ENCODE assay signal across 24 cellular contexts in genomic region chr5:170836226-170836625, GRCh38. TPM values are rescaled to one million over a fixed set of nuclear protein-coding genes. Genes with fewer than 3 reads are reported as not detected.
"Had no signal": no experiment of that assay in that cellular context is flagged by ENCODE, and none has a peak within 500 bp of the region (broad histone marks: within the 10 kb centered on the region; RNA-seq: fewer than 3 reads in every experiment).

No MANE protein-coding gene starts in this region.

- ATAC-seq: mucosa of descending colon; naive thymus-derived CD4-positive, alpha-beta T cell; natural killer cell treated with Interleukin-12 subunit alpha and Interleukin-12 subunit beta and Interleukin-15 and Interleukin-18, amount 100 ng/mL, for 72 hours; right lobe of liver; stimulated activated memory B cell treated with anti-CD40 and anti-IgM and Interleukin-4, amounts not matched to agents 10 μg/mL and 1 μg/mL and 100 μg/mL, for 72 hours; stimulated activated naive CD8-positive, alpha-beta T cell treated with anti-CD3 and anti-CD28 coated beads, Interleukin-15, amount 100 ng/mL, for 72 hours had no signal

- H3K4me2 ChIP-seq: smooth muscle cell had no signal

- DNase-seq: islet precursor cell; left ventricle myocardium inferior; midbrain; mucosa of descending colon; naive thymus-derived CD4-positive, alpha-beta T cell; ovary; right lobe of liver; stimulated activated CD4-positive, alpha-beta T cell treated with anti-CD3 and anti-CD28 coated beads, Interleukin-1b, Interleukin-23, amount 100 ng/mL, for 48 hours; stimulated activated CD4-positive, alpha-beta T cell treated with anti-CD3 and anti-CD28 coated beads, Interleukin-2, amount 100 ng/mL, for 48 hours; stimulated activated CD4-positive, alpha-beta T cell treated with anti-CD3 and anti-CD28 coated beads, Interleukin-4, amount 100 ng/mL, for 4 hours; stimulated activated CD8-positive, alpha-beta memory T cell treated with anti-CD3 and anti-CD28 coated beads, Interleukin-4, amount 100 ng/mL, for 48 hours; stimulated activated naive CD4-positive, alpha-beta T cell treated with Interleukin-2 at 50 U/mL for 16 hours; stimulated activated naive CD8-positive, alpha-beta T cell treated with anti-CD3 and anti-CD28 coated beads, Interleukin-15, amount 100 ng/mL, for 72 hours; substantia nigra; transverse colon; upper lobe of left lung had no signal

- H3K9me3 ChIP-seq: left ventricle myocardium inferior, mucosa of descending colon, ovary, right atrium auricular region, right lobe of liver, transverse colon, upper lobe of left lung, vagina had no signal

- H3K4me3 ChIP-seq: left ventricle myocardium inferior, lung, mucosa of descending colon, ovary, right atrium auricular region, right lobe of liver, smooth muscle cell, transverse colon, upper lobe of left lung, vagina had no signal

- H3K4me1 ChIP-seq: left ventricle myocardium inferior, right atrium auricular region, right lobe of liver, transverse colon, upper lobe of left lung, vagina had no signal

- H3K27ac ChIP-seq: left ventricle myocardium inferior, ovary, right atrium auricular region, right lobe of liver, transverse colon, upper lobe of left lung, vagina had no signal

- H3K27me3 ChIP-seq: ovary, right atrium auricular region, right lobe of liver, transverse colon, upper lobe of left lung, vagina had no signal

- H3K36me3 ChIP-seq: left ventricle myocardium inferior, ovary, right atrium auricular region, right lobe of liver, transverse colon, upper lobe of left lung, vagina had no signal

RNA-seq across cellular contexts. Expression of gene RANBP17, which starts 25.6 kb away (rescaled TPM):
- polyA plus RNA-seq: naive thymus-derived CD4-positive, alpha-beta T cell had no signal

RNA-seq across cellular contexts. Expression of gene GABRP, which starts 52.7 kb away (rescaled TPM):
- total RNA-seq: myocyte; naive thymus-derived CD4-positive, alpha-beta T cell; natural killer cell treated with Interleukin-12 subunit alpha and Interleukin-12 subunit beta and Interleukin-15 and Interleukin-18, amount 100 ng/mL, for 72 hours had no signal
- polyA plus RNA-seq: naive thymus-derived CD4-positive, alpha-beta T cell; neural cell had no signal
